8 cellular contexts compared by ENCODE assay signal in the genomic region with DNA sequence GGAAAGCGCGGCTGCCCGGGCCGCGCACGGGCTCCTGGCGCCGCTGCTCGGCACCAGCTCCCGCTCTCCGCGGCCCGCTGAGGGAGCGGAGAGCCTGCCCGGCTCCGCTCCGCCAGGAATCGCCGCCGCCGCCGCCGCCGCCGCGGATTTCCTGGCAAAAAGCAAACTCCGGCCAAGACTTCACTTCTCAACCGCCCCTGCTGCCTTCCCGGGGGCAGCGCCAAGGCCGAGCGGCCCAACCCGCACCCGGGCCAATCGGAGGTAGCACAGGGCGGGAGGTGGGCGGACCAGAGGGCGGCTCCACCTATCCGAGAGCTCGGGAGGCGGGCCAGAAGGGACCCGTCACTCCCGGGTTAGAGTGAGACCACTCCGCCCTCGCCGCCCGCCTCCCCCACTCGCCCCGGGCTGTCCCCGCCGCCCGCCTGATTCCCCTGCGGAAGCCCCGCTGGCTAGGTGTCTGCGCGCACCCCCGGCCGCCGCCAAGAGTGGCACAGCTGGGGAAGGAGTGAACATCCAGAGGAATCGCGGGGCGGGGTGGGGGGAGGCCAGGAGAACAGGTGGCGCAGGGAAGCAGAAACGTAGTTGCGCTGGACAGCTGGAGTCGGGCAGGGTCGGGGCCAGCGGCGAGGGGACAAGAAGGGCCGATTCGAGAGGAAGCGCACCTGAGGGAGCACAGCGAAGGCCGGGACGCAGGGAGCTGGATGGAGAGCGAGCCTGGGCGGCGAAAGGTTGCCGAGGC. TPM values are rescaled to one million over a fixed set of nuclear protein-coding genes. Genes with fewer than 3 reads are reported as not detected.
DNase-seq lines count a peak whose midpoint lies in the region; TF ChIP-seq lines count a peak whose summit lies in the region.

A gene (minus strand): TSS at position 153 of the 739 bp plus-strand sequence. CDS start 38,826 bp downstream, outside the sequence.

- H2AFZ ChIP-seq in H9 (ENCODE audit: low read length) (no peak within 1 kb of the TSS), MM.1S (ENCODE audit: low read length) (peak within 1 kb of the TSS; percentile 67)

- DNase-seq in H9 (peak; percentile 98), MM.1S (peak; percentile 89), SHP77 treated with DMSO at 0.1 percent for 48 hours (lab: John Stamatoyannopoulos, UW) (peak; percentile 94), activated gamma-delta T cell treated with Interleukin-2 at 50 U/mL for 16 hours (peak; percentile 97), fibroblast of villous mesenchyme (ENCODE audit: low read depth) (peak; percentile 97), neural crest cell (ENCODE audit: low read depth, low spot score) (peak; percentile 96), stomach (peak; percentile 99)

- no peaks in the 10 kb centered on the region for H3K79me1 ChIP-seq in H9 (ENCODE audit: insufficient read depth, low read depth, low read length, poor library complexity, severe bottlenecking)

- TF ChIP-seq POLR2A in stomach (IDR thresholded peaks at IDR 0.05): peak in 1 of 4 donors; percentile 60

- H3K4me3 ChIP-seq in MM.1S (ENCODE audit: low read length) (peak within 1 kb of the TSS; percentile 77), fibroblast of villous mesenchyme (ENCODE audit: low read depth, low read length) (peak within 1 kb of the TSS; percentile 83), stomach (peak within 1 kb of the TSS; percentile 58 to 91 (median 87))

- no peak for TF ChIP-seq EP300 in stomach (IDR thresholded peaks at IDR 0.05)

- H3K27ac ChIP-seq in H9 (ENCODE audit: insufficient read length, low read depth, low read length) (peak within 1 kb of the TSS; percentile 89), MM.1S (ENCODE audit: low read length) (peak within 1 kb of the TSS; percentile 96), stomach (peak within 1 kb of the TSS; percentile 97 to 100 (median 99))

- H3K4me3 Mint-ChIP-seq in H9 (peak within 1 kb of the TSS; percentile 91 to 100), neural crest cell (peak within 1 kb of the TSS; percentile 96)

- peaks cover 28% of the 10 kb centered on the region; the same call in 1 of the 2 replicates for H3K79me2 ChIP-seq in H9 (ENCODE audit: insufficient read depth, low read length)
- H3K79me2 ChIP-seq in MM.1S (ENCODE audit: low read length): peaks cover 82% of the 10 kb centered on the region

- H2AK5ac ChIP-seq in H9 (ENCODE audit: insufficient read length, low read length): no peak within 1 kb of the TSS

- H3K36me3 Mint-ChIP-seq in H9 (ENCODE audit: insufficient read depth in 1 of 3, low read depth in 3 of 3): peaks cover 23 to 29% (median 28%) of the 10 kb centered on the region in 3 experiments
- peaks cover 13% of the 10 kb centered on the region for H3K36me3 Mint-ChIP-seq in neural crest cell (ENCODE audit: low read depth)

- H3K9me3 ChIP-seq in ES-I3 (ENCODE audit: control insufficient read depth, insufficient read depth, low read length) (no peaks in the 10 kb centered on the region), H9 (ENCODE audit: control insufficient read depth, low read depth, low read length) (no peaks in the 10 kb centered on the region), MM.1S (replicated peaks; ENCODE audit: insufficient read depth, low read length) (no peaks in the 10 kb centered on the region), stomach (no peaks in the 10 kb centered on the region)

- peak within 1 kb of the TSS; percentile 86 for H2BK12ac ChIP-seq in H9 (ENCODE audit: insufficient read length, low read depth, low read length)

- H3K9ac ChIP-seq in ES-I3 (ENCODE audit: low read depth, low read length) (peak within 1 kb of the TSS; percentile 87), H9 (ENCODE audit: extremely low read depth, insufficient read length, low read length) (peak within 1 kb of the TSS; percentile 72), MM.1S (ENCODE audit: low read length) (peak within 1 kb of the TSS; percentile 90)

- no peak within 1 kb of the TSS; the same call in 1 of the 2 replicates for H3K4ac ChIP-seq in H9 (ENCODE audit: low read depth, low read length)

- H3K14ac ChIP-seq in H9 (ENCODE audit: insufficient read depth, low read length): peak within 1 kb of the TSS; percentile 98

- no peak within 1 kb of the TSS for H2BK20ac ChIP-seq in H9 (ENCODE audit: low read depth, low read length, poor library complexity, severe bottlenecking)

- H3T11ph ChIP-seq in H9 (ENCODE audit: low read length): no peak within 1 kb of the TSS

- no peak within 1 kb of the TSS for H3K23ac ChIP-seq in H9 (ENCODE audit: insufficient read length, low read depth, low read length)

- no peak within 1 kb of the TSS for H3K56ac ChIP-seq in H9 (ENCODE audit: insufficient read length, low read depth, low read length)

- H3K27me3 Mint-ChIP-seq in H9 (ENCODE audit: low read depth): no peaks in the 10 kb centered on the region; the same call in 1 of the 2 replicates
- peaks cover 16% of the 10 kb centered on the region for H3K27me3 Mint-ChIP-seq in neural crest cell (ENCODE audit: low read depth)

- H3K23me2 ChIP-seq in H9 (ENCODE audit: insufficient read length, low read depth, low read length, poor library complexity, severe bottlenecking): peaks cover 15% of the 10 kb centered on the region

- intact Hi-C loops in stomach (cut with DNase I; ENCODE audit: low total_unique reads): no loop called here

- H3K4me1 Mint-ChIP-seq in H9: peaks cover 48 to 55% of the 10 kb centered on the region in 2 experiments
- H3K4me1 Mint-ChIP-seq in neural crest cell: peaks cover 46% of the 10 kb centered on the region

- H3F3A ChIP-seq in MM.1S (ENCODE audit: insufficient read depth, low read length): peaks cover 7% of the 10 kb centered on the region; the same call in 1 of the 2 replicates

- H4K91ac ChIP-seq in H9 (ENCODE audit: insufficient read length, low read depth, low read length): no peak within 1 kb of the TSS

- H3K9me3 Mint-ChIP-seq in H9 (no peaks in the 10 kb centered on the region), neural crest cell (no peaks in the 10 kb centered on the region)

- H2BK15ac ChIP-seq in H9 (ENCODE audit: low read depth, low read length): no peak within 1 kb of the TSS

- H4K5ac ChIP-seq in H9 (ENCODE audit: insufficient read length, low read depth, low read length): peak within 1 kb of the TSS; percentile 90

- peak within 1 kb of the TSS; percentile 74 for H2BK5ac ChIP-seq in H9 (ENCODE audit: insufficient read length, low read length)

- H3K27me3 ChIP-seq in H9 (ENCODE audit: insufficient read depth, low read length) (no peaks in the 10 kb centered on the region), MM.1S (replicated peaks; ENCODE audit: insufficient read depth, low read length) (no peaks in the 10 kb centered on the region), stomach (no peaks in the 10 kb centered on the region)

- peak within 1 kb of the TSS; percentile 98 for H3K18ac ChIP-seq in H9 (ENCODE audit: insufficient read length, low read depth, low read length)

- H4K20me1 ChIP-seq in H9 (ENCODE audit: control insufficient read depth, insufficient read depth, insufficient read length) (no peaks in the 10 kb centered on the region), MM.1S (ENCODE audit: insufficient read depth, low read length) (no peaks in the 10 kb centered on the region)

- no peak for TF ChIP-seq CTCF in H9 (conservative IDR thresholded peaks at IDR 0.05)
- TF ChIP-seq CTCF in MM.1S (IDR thresholded peaks at IDR 0.05; ENCODE audit: low read length): no peak
- TF ChIP-seq CTCF in fibroblast of villous mesenchyme (IDR thresholded peaks at IDR 0.05; ENCODE audit: insufficient read depth, low read depth, low read length): no peak
- no peak for TF ChIP-seq CTCF in neural crest cell (conservative IDR thresholded peaks at IDR 0.05)
- peak in 1 of 7 experiments; percentile 3 for TF ChIP-seq CTCF in stomach (IDR thresholded peaks at IDR 0.05)

- H3K4me2 ChIP-seq in H9 (ENCODE audit: insufficient read depth, insufficient read length, low read length) (peak within 1 kb of the TSS; percentile 91), MM.1S (ENCODE audit: low read depth, low read length) (peak within 1 kb of the TSS; percentile 60)

- peaks cover 14% of the 10 kb centered on the region; the same call in 1 of the 2 replicates for H3K4me1 ChIP-seq in ES-I3 (ENCODE audit: insufficient read depth, low read length)
- peaks cover 9% of the 10 kb centered on the region; the same call in 1 of the 2 replicates for H3K4me1 ChIP-seq in H9 (ENCODE audit: insufficient read depth, low read length)
- H3K4me1 ChIP-seq in MM.1S (ENCODE audit: low read length): peaks cover 8% of the 10 kb centered on the region; the same call in 1 of the 2 replicates
- peaks cover 49 to 70% (median 60%) of the 10 kb centered on the region in 4 donors for H3K4me1 ChIP-seq in stomach

- H3K9me2 ChIP-seq in MM.1S (replicated peaks; ENCODE audit: insufficient read depth, low read length): no peaks in the 10 kb centered on the region

- H3K36me3 ChIP-seq in ES-I3 (ENCODE audit: insufficient read depth, low read length): peaks cover 18% of the 10 kb centered on the region
- no peaks in the 10 kb centered on the region for H3K36me3 ChIP-seq in MM.1S (replicated peaks; ENCODE audit: insufficient read depth, low read length)
- H3K36me3 ChIP-seq in stomach: peaks cover 0 to 3% (median 0%) of the 10 kb centered on the region in 4 donors

- H2BK120ac ChIP-seq in H9 (ENCODE audit: low read depth, low read length, poor library complexity, severe bottlenecking): peak within 1 kb of the TSS; percentile 74

- no peak within 1 kb of the TSS for H4K8ac ChIP-seq in H9 (replicated peaks; ENCODE audit: insufficient read length, low read depth, low read length)

- H3K27ac Mint-ChIP-seq in H9 (peak within 1 kb of the TSS; percentile 97 to 99 (median 98)), neural crest cell (ENCODE audit: unreplicated experiment) (peak within 1 kb of the TSS; percentile 32)

- WGBS in H9 (ENCODE audit: extremely low coverage, insufficient read length, low lambda C conversion rate): no CpG with 5 or more reads among the region's 79 CpGs
- WGBS in stomach, 5 donors: 0 to 1% (median 0%) methylated on average over 38 to 78 of the region's 79 CpGs

RNA-seq across cellular contexts. Expression of the gene that starts here (rescaled TPM):
- total RNA-seq in H9 (2021): 11.6 and 12.4 TPM in 2 replicates
- total RNA-seq in fibroblast of villous mesenchyme: 6.1 and 7.8 TPM in 2 replicates
- total RNA-seq in neural crest cell: 9.4 and 9.6 TPM in 2 replicates
- 10 to 100 TPM in 3 of 5 donors, 1 to 10 TPM in 2; 3.5 to 35.7 (median 17.8) TPM for total RNA-seq in stomach
- 10 to 100 TPM in 1 of 3 donors, 1 to 10 TPM in 2; 4.2 to 10.8 (median 7.8) TPM for polyA plus RNA-seq in stomach

Comparison
In these comparisons a context has a peak if more than half of its experiments do, and no peak if none do; other contexts are left out.
1. Peak in every context shown above with its lines: DNase-seq, H3K4me3 ChIP-seq and H3K27ac ChIP-seq.